In the genomic region with DNA sequence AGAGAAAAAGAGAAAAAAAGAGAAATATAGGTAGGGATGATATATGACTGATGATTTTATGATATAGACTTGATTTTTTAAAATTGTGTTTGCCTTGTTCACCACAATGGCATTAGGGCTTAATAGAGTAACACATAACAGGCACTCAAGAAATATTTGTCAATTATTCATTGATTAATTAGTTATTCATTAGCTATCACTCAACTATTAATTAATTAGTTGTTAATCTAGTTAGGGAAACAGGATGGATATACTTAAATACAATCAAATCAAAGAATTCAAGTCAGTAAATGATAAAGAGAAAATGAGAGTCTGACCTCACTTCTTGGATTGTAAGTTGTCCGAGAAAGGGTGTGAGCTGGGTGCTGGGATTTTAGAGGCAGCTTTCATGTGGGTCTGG, we compare ENCODE assay signal across 1 cellular context.
TF ChIP-seq lines count a peak whose summit lies in the region.

No MANE protein-coding gene starts in this region.

TF ChIP-seq in IMR-90, 13 proteins besides CTCF, POLR2A, EP300 and RAD21 (continued from another document):
- TF ChIP-seq, protein P1, sequence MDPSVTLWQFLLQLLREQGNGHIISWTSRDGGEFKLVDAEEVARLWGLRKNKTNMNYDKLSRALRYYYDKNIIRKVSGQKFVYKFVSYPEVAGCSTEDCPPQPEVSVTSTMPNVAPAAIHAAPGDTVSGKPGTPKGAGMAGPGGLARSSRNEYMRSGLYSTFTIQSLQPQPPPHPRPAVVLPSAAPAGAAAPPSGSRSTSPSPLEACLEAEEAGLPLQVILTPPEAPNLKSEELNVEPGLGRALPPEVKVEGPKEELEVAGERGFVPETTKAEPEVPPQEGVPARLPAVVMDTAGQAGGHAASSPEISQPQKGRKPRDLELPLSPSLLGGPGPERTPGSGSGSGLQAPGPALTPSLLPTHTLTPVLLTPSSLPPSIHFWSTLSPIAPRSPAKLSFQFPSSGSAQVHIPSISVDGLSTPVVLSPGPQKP (IDR thresholded peaks at IDR 0.05; ENCODE audit: borderline replicate concordance, low read depth, low read length) = no peak
- no peak for TF ChIP-seq NFE2L2 (IDR thresholded peaks at IDR 0.05; ENCODE audit: low read depth, low read length)
- no peak for TF ChIP-seq MAFK (IDR thresholded peaks at IDR 0.05; ENCODE audit: low read depth, low read length)
- TF ChIP-seq CHD1 (IDR thresholded peaks at IDR 0.05; ENCODE audit: low read depth, low read length) = no peak
- TF ChIP-seq RCOR1 (IDR thresholded peaks at IDR 0.05; ENCODE audit: insufficient replicate concordance, low read length) = no peak
TF ChIP-seq in IMR-90: peak in this region for 0.
